In the genomic region with DNA sequence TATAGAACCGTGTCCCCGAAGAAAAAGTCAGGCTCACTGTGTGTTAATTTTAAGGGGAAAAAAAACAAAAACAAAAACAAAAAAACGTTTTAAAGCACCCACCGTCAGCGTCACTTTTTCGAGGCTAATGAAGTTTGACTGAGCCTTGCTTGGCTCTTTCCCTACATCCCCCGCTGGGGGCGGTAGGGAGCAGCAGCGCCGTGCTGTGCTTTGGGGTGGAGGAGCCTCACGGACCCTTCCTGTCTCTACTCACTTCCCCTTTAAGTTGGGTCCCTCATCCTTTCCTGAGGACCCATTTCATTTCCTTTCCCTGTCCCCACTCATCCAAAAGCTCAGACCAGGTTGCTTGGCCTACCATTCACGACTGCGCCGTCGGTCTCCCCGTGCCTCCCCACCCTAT, we compare ENCODE assay signal across 11 cellular contexts.
DNase-seq lines count a peak whose midpoint lies in the region; ATAC-seq and TF ChIP-seq lines count a peak whose summit lies in the region.
"Had no signal": no experiment of that assay in that cellular context is flagged by ENCODE, and none has a peak within 500 bp of the region (broad histone marks: within the 10 kb centered on the region; RNA-seq: fewer than 3 reads in every experiment).

No MANE protein-coding gene starts in this region.

- H3K4me3 ChIP-seq in GM12864 (ENCODE audit: low read depth, low read length), result no peak overlapping the region
- H3K4me3 ChIP-seq in Panc1 (ENCODE audit: low read depth in 2 of 2, low read length in 2 of 2), result no peak overlapping the region
- no peak overlapping the region for H3K4me3 ChIP-seq in hepatocyte
- H3K4me3 ChIP-seq in psoas muscle, result no peak overlapping the region
- H3K4me3 ChIP-seq: stomach had no signal

- in situ Hi-C loops in Panc1 (cut with HindIII; ENCODE audit: low pct_unique_long_range_greater_than_20kb, low sequenced_read_pairs), result no loop called here

- H2AFZ ChIP-seq in hepatocyte, result no peak overlapping the region

- no TSS peak for BruUV-seq in Panc1 (replicated peaks; lab: Mats Ljungman, UMichigan)

- H3K79me2 ChIP-seq in hepatocyte, result no peaks in the 10 kb centered on the region

- H3K9me3 ChIP-seq in Panc1 (ENCODE audit: control insufficient read depth, insufficient read depth, low read depth, low read length) (no peaks in the 10 kb centered on the region), hepatocyte (ENCODE audit: low read depth) (no peaks in the 10 kb centered on the region), psoas muscle (no peaks in the 10 kb centered on the region)
- H3K9me3 ChIP-seq: stomach had no signal

- CTCF ChIA-PET in Panc1 (lab: Charles Lee), result interaction anchor here (0.6 kb wide), 1 partner anchor 317 kb away, joined by 3 read pairs; no protein-coding TSS in a partner anchor
- CTCF ChIA-PET in RWPE1 (lab: Yijun Ruan, JAX), result interaction anchor here (0.7 kb wide), 1 partner anchor 325 kb away, joined by 7 read pairs; no protein-coding TSS in a partner anchor

- WGBS in hepatocyte (ENCODE audit: low lambda C conversion rate, missing lambda C conversion rate), result 46% methylated on average over 15 of the region's 16 CpGs
- WGBS in psoas muscle, 3 donors, result 52 to 56% (median 55%) methylated on average over 16 of the region's 16 CpGs

- no peak overlapping the region for H3K4me2 ChIP-seq in hepatocyte

- POLR2A ChIA-PET in Panc1 (lab: Charles Lee), result no interaction called here
- POLR2A ChIA-PET in RWPE1 (lab: Yijun Ruan, JAX; ENCODE audit: low non-redundant PET), result no interaction called here

- H3K36me3 ChIP-seq in Panc1 (ENCODE audit: control insufficient read depth, insufficient read depth, low read length), result no peaks in the 10 kb centered on the region; the same call in 1 of the 2 replicates
- H3K36me3 ChIP-seq in hepatocyte (replicated peaks; ENCODE audit: insufficient read depth, low read depth), result no peaks in the 10 kb centered on the region
- no peaks in the 10 kb centered on the region for H3K36me3 ChIP-seq in psoas muscle (ENCODE audit: insufficient read depth in 1 of 2, low read depth in 1 of 2)

- ATAC-seq in Panc1 (peak; percentile 10; the same call in 1 of the 2 replicates), GM19328 (IDR thresholded peaks at IDR 0.05; ENCODE audit: unreplicated experiment) (no peak), psoas muscle (no peak), HG02763 (IDR thresholded peaks at IDR 0.05; ENCODE audit: unreplicated experiment) (no peak)

- intact Hi-C loops in Panc1 (cut with micrococcal nuclease; ENCODE audit: unreplicated experiment) (no loop called here), psoas muscle (cut with DNase I) (loop anchor here in 1 of 2 donors (2.0 kb wide), 1 partner anchor 19 kb away; no protein-coding TSS in a partner anchor)

- H3K9me2 ChIP-seq in hepatocyte (replicated peaks; ENCODE audit: insufficient read depth), result no peaks in the 10 kb centered on the region

- peak; percentile 36 for TF ChIP-seq CTCF in C4-2B (conservative IDR thresholded peaks at IDR 0.05)
- TF ChIP-seq CTCF in GM12864 (IDR thresholded peaks at IDR 0.05; ENCODE audit: low read depth, low read length, missing control alignments), result peak; percentile 92
- peak; percentile 52; the same call in 1 of the 2 replicates for TF ChIP-seq CTCF in Panc1 (IDR thresholded peaks at IDR 0.05)
- peak; percentile 16 for TF ChIP-seq CTCF in hepatocyte (IDR thresholded peaks at IDR 0.05; ENCODE audit: poor library complexity)
- TF ChIP-seq CTCF in psoas muscle (IDR thresholded peaks at IDR 0.05), result no peak
- TF ChIP-seq CTCF in RWPE1 (conservative IDR thresholded peaks at IDR 0.05; ENCODE audit: low read depth), result no peak

- H3K27me3 ChIP-seq in Panc1 (ENCODE audit: control insufficient read depth, insufficient read depth, low read length) (no peaks in the 10 kb centered on the region), hepatocyte (no peaks in the 10 kb centered on the region), psoas muscle (ENCODE audit: insufficient read depth in 3 of 3, low read length in 2 of 3) (no peaks in the 10 kb centered on the region)
- H3K27me3 ChIP-seq: stomach had no signal

- no peaks in the 10 kb centered on the region for H3K4me1 ChIP-seq in Panc1 (ENCODE audit: control insufficient read depth, insufficient read depth, low read length)
- peaks cover 5% of the 10 kb centered on the region for H3K4me1 ChIP-seq in hepatocyte (ENCODE audit: insufficient read depth)
- no peaks in the 10 kb centered on the region for H3K4me1 ChIP-seq in psoas muscle

- H4K20me1 ChIP-seq in hepatocyte (ENCODE audit: insufficient read depth, poor library complexity, severe bottlenecking), result no peaks in the 10 kb centered on the region

- H3K27ac ChIP-seq in C4-2B, result no peak overlapping the region
- no peak overlapping the region for H3K27ac ChIP-seq in Panc1 (ENCODE audit: low read length)
- no peak overlapping the region for H3K27ac ChIP-seq in hepatocyte
- H3K27ac ChIP-seq in psoas muscle, result no peak overlapping the region
- H3K27ac ChIP-seq in RWPE1, result no peak overlapping the region
- H3K27ac ChIP-seq: stomach had no signal

- DNase-seq in GM12864 (ENCODE audit: low read depth) (no peak), Panc1 (ENCODE audit: low read depth, low spot score) (no peak), hepatocyte (ENCODE audit: low spot score) (no peak), psoas muscle (no peak), RWPE1 (ENCODE audit: low spot score) (no peak)
- DNase-seq: HCEC 1CT; NK-92 treated with Interleukin-12 subunit alpha and Interleukin-12 subunit beta, amount 100 ng/mL, for 24 hours; stomach had no signal

Comparison
In these comparisons a context has a peak if more than half of its experiments do, and no peak if none do; other contexts are left out.
1. CTCF ChIP-seq: peak in C4-2B (single experiment), GM12864 (single experiment), Panc1 (single experiment) and hepatocyte (single experiment); none in psoas muscle (single experiment) and RWPE1 (single experiment).